In genomic region chr10:83332695-83333094, GRCh38 we compare ENCODE assay signal across 27 cellular contexts.
DNase-seq lines count a peak whose midpoint lies in the region; ATAC-seq and TF ChIP-seq lines count a peak whose summit lies in the region.
"Had no signal": no experiment of that assay in that cellular context is flagged by ENCODE, and none has a peak within 500 bp of the region (broad histone marks: within the 10 kb centered on the region; RNA-seq: fewer than 3 reads in every experiment).

No MANE protein-coding gene starts in this region.

- H3K4me1 ChIP-seq in hepatocyte (ENCODE audit: insufficient read depth) (no peaks in the 10 kb centered on the region), HAP-1 (no peaks in the 10 kb centered on the region)
- H3K4me1 ChIP-seq: BLaER1 had no signal

- DNase-seq in NCI-H510A treated with DMSO at 0.1 percent for 48 hours (lab: John Stamatoyannopoulos, UW) (peak; percentile 6), NCI-H510A (lab: John Stamatoyannopoulos, UW) (no peak), amniotic epithelial cell (ENCODE audit: low read depth) (peak; percentile 10), hepatocyte (ENCODE audit: low spot score) (no peak), NCI-H774 (lab: John Stamatoyannopoulos, UW) (no peak), NCI-H1417 (lab: John Stamatoyannopoulos, UW) (no peak), HAP-1 (ENCODE audit: low spot score in 2 of 2) (no peak)
- DNase-seq: CD4-positive, CD25-positive, alpha-beta regulatory T cell; H9; HFFc6; IMR-90; KG1; MM.1S; NCI-H1417 treated with DMSO at 0.1 percent for 48 hours; NCI-H1694 treated with DMSO at 0.1 percent for 48 hours; NCI-H2081; NCI-H2171; NCI-H226; NCI-H524; NCI-H748 treated with DMSO at 0.1 percent for 48 hours; PC-9; Right ventricle myocardium superior; RPMI8226 had no signal

- no peak overlapping the region for H3K4me2 ChIP-seq in hepatocyte
- H3K4me2 ChIP-seq: BLaER1, GM23338, PC-9 had no signal

- H3K9me3 ChIP-seq in hepatocyte (ENCODE audit: low read depth): no peaks in the 10 kb centered on the region
- H3K9me3 ChIP-seq in HAP-1: no peaks in the 10 kb centered on the region
- H3K9me3 ChIP-seq: BLaER1 had no signal

- no peaks in the 10 kb centered on the region for H3K9me2 ChIP-seq in hepatocyte (replicated peaks; ENCODE audit: insufficient read depth)

- peak; percentile 58 for ATAC-seq in esophagus mucosa
- ATAC-seq: GM23338 had no signal

- in situ Hi-C loops in HAP-1 (cut with MboI; ENCODE audit: low sequenced_read_pairs): no loop called here

- no peak overlapping the region for H2AFZ ChIP-seq in hepatocyte
- H2AFZ ChIP-seq: GM23338, PC-9 had no signal

- H3K4me3 ChIP-seq in hepatocyte (no peak overlapping the region), HAP-1 (no peak overlapping the region)
- H3K4me3 ChIP-seq: BLaER1, GM23338, PC-9 had no signal

- H3K27ac ChIP-seq in hepatocyte: no peak overlapping the region
- H3K27ac ChIP-seq: 22Rv1, BLaER1, PC-9 had no signal

- H3K27me3 ChIP-seq in hepatocyte: no peaks in the 10 kb centered on the region
- no peaks in the 10 kb centered on the region for H3K27me3 ChIP-seq in HAP-1 (ENCODE audit: low read depth)
- H3K27me3 ChIP-seq: BLaER1 had no signal

- no peaks in the 10 kb centered on the region for H3K36me3 ChIP-seq in hepatocyte (replicated peaks; ENCODE audit: insufficient read depth, low read depth)
- no peaks in the 10 kb centered on the region for H3K36me3 ChIP-seq in HAP-1 (replicated peaks)
- H3K36me3 ChIP-seq: BLaER1 had no signal

- H4K20me1 ChIP-seq in hepatocyte (ENCODE audit: insufficient read depth, poor library complexity, severe bottlenecking): no peaks in the 10 kb centered on the region
- H4K20me1 ChIP-seq: BLaER1 had no signal

- no peak for TF ChIP-seq CTCF in hepatocyte (IDR thresholded peaks at IDR 0.05; ENCODE audit: poor library complexity)

- 77% methylated on average over 1 of the region's 1 CpG for WGBS in hepatocyte (ENCODE audit: low lambda C conversion rate, missing lambda C conversion rate)

- no peaks in the 10 kb centered on the region for H3K79me2 ChIP-seq in hepatocyte

Comparison
In these comparisons a context has a peak if more than half of its experiments do, and no peak if none do; other contexts are left out.
1. DNase-seq: peak in NCI-H510A treated with DMSO at 0.1 percent for 48 hours (single experiment) and amniotic epithelial cell (single experiment); none in NCI-H510A (single experiment), hepatocyte (single experiment), NCI-H774 (single experiment), NCI-H1417 (0 of 3) and HAP-1 (0 of 2).